Comparison of ENCODE assay signal across 8 cellular contexts in genomic region chr1:180863158-180863775, GRCh38. TPM values are rescaled to one million over a fixed set of nuclear protein-coding genes. Genes with fewer than 3 reads are reported as not detected.
DNase-seq lines count a peak whose midpoint lies in the region; ATAC-seq lines count a peak whose summit lies in the region.

No MANE protein-coding gene starts in this region.

- H3K79me2 ChIP-seq in trophoblast cell (ENCODE audit: control insufficient read depth, insufficient read depth, low read length, poor library complexity), result no peaks in the 10 kb centered on the region

- DNase-seq in stimulated activated CD4-positive, alpha-beta T cell treated with anti-CD3 and anti-CD28 coated beads, Interleukin-2, amount 100 ng/mL, for 48 hours, result peak; percentile 15 to 23
- DNase-seq in stimulated activated CD4-positive, alpha-beta T cell treated with anti-CD3 and anti-CD28 coated beads, Interleukin-4, amount 100 ng/mL, for 1 hour, result no peak
- DNase-seq in MV-4-11 (lab: John Stamatoyannopoulos, UW) (peak; percentile 25), T-helper 9 cell (peak; percentile 2), fibroblast of the conjunctiva (ENCODE audit: low read depth) (peak; percentile 40), trophoblast cell (peak; percentile 51 to 96)
- DNase-seq in activated T-cell treated with anti-CD3 and anti-CD28 coated beads, Interleukin-2, amount 50 U/mL, for 48 hours, result no peak

- H2BK12ac ChIP-seq in trophoblast cell (ENCODE audit: low read length), result no peak overlapping the region

- no peak overlapping the region for H2BK120ac ChIP-seq in trophoblast cell (ENCODE audit: insufficient read depth, low read length, poor library complexity)

- no peak overlapping the region for H2AK5ac ChIP-seq in trophoblast cell (ENCODE audit: low read length)

- H4K8ac ChIP-seq in trophoblast cell (ENCODE audit: low read depth, low read length), result no peak overlapping the region

- H3K4me1 ChIP-seq in trophoblast cell (ENCODE audit: control insufficient read depth in 1 of 2, insufficient read depth in 2 of 2, low read length in 2 of 2), result no peaks in the 10 kb centered on the region

- no peak overlapping the region for H3K23ac ChIP-seq in trophoblast cell (ENCODE audit: low read length)

- H3K9me3 ChIP-seq in trophoblast cell (ENCODE audit: insufficient read depth, low read depth, low read length), result no peaks in the 10 kb centered on the region

- no peaks in the 10 kb centered on the region for H3K79me1 ChIP-seq in trophoblast cell (ENCODE audit: low read length)

- H3K9ac ChIP-seq in trophoblast cell (ENCODE audit: low read length), result no peak overlapping the region

- H3K4me3 ChIP-seq in trophoblast cell (ENCODE audit: low read depth, low read length), result no peak overlapping the region

- no peak overlapping the region for H3K18ac ChIP-seq in trophoblast cell (ENCODE audit: low read length)

- no CpG with 5 or more reads among the region's 6 CpGs for WGBS in trophoblast cell (ENCODE audit: extremely low coverage, insufficient coverage, insufficient read length)

- H3K14ac ChIP-seq in trophoblast cell (ENCODE audit: low read length), result no peak overlapping the region

- H3K4ac ChIP-seq in trophoblast cell (ENCODE audit: low read depth, low read length), result no peak overlapping the region

- H4K91ac ChIP-seq in trophoblast cell (ENCODE audit: low read depth, low read length), result no peak overlapping the region

- H3K27ac ChIP-seq in trophoblast cell (ENCODE audit: low read depth, low read length), result no peak overlapping the region

- no peaks in the 10 kb centered on the region for H3K36me3 ChIP-seq in trophoblast cell (ENCODE audit: control insufficient read depth in 1 of 2, insufficient read depth in 2 of 2, low read length in 2 of 2)

- no peak overlapping the region for H3K4me2 ChIP-seq in trophoblast cell (ENCODE audit: low read length)

- H2BK5ac ChIP-seq in trophoblast cell (ENCODE audit: low read depth, low read length, poor library complexity), result no peak overlapping the region

- H2AFZ ChIP-seq in trophoblast cell (ENCODE audit: insufficient read depth, low read length, poor library complexity), result no peak overlapping the region

- ATAC-seq in GM21717 (IDR thresholded peaks at IDR 0.05; ENCODE audit: unreplicated experiment), result no peak

- H4K12ac ChIP-seq in trophoblast cell (ENCODE audit: low read depth, low read length), result no peak overlapping the region

- no peaks in the 10 kb centered on the region for H3K27me3 ChIP-seq in trophoblast cell (ENCODE audit: insufficient read depth, low read length)

RNA-seq across cellular contexts. Expression of gene KIAA1614, which starts 49.4 kb away (rescaled TPM):
- polyA plus RNA-seq in trophoblast cell (2013), result 0.35 and 0.42 TPM in 2 replicates

Comparison
In these comparisons a context has a peak if more than half of its experiments do, and no peak if none do; other contexts are left out.
1. DNase-seq: peak in stimulated activated CD4-positive, alpha-beta T cell treated with anti-CD3 and anti-CD28 coated beads, Interleukin-2, amount 100 ng/mL, for 48 hours (2 of 2), MV-4-11 (single experiment), T-helper 9 cell (single experiment), fibroblast of the conjunctiva (single experiment) and trophoblast cell (2 of 2); none in stimulated activated CD4-positive, alpha-beta T cell treated with anti-CD3 and anti-CD28 coated beads, Interleukin-4, amount 100 ng/mL, for 1 hour (single experiment) and activated T-cell treated with anti-CD3 and anti-CD28 coated beads, Interleukin-2, amount 50 U/mL, for 48 hours (0 of 2).